3 cellular contexts compared by ENCODE assay signal in the genomic region with DNA sequence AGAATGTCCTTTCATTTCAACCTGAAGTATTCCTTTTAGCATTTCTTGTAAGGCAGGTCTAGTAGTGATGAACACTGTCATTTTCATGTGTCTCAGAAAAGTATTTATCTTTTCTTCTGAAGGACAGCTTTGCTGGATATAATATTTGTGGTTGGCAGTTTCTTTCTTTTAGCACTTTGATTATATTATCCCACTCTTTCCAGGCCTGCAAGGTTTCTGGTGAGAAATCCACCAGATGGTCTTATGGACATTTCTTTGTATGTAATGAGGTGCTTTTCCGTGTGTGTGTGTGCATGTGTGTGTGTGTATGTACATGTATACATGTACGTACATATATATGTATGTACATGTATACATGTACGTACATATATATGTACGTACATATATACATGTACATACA.
TF ChIP-seq lines count a peak whose summit lies in the region.

No MANE protein-coding gene starts in this region.

TF ChIP-seq in GM12891, 5 proteins besides CTCF, POLR2A, EP300 and RAD21:
- TF ChIP-seq POLR2AphosphoS5 (IDR thresholded peaks at IDR 0.05; ENCODE audit: low read depth, low read length) (no peak), POU2F2 (IDR thresholded peaks at IDR 0.05; ENCODE audit: low read depth, low read length) (no peak), PAX5 (IDR thresholded peaks at IDR 0.05; ENCODE audit: insufficient read depth, low read length, severe bottlenecking) (no peak), SPI1 (IDR thresholded peaks at IDR 0.05; ENCODE audit: low read depth, low read length) (no peak), TAF1 (IDR thresholded peaks at IDR 0.05; ENCODE audit: low read depth, low read length) (no peak)

TF ChIP-seq in HEK293, 187 proteins besides CTCF, POLR2A, EP300 and RAD21:
- TF ChIP-seq BCL11A (tag by site-specific recombination; IDR thresholded peaks at IDR 0.05; ENCODE audit: low read depth): no peak
- no peak for TF ChIP-seq ZNF24 (tag by site-specific recombination; IDR thresholded peaks at IDR 0.05)
- TF ChIP-seq, protein P1, sequence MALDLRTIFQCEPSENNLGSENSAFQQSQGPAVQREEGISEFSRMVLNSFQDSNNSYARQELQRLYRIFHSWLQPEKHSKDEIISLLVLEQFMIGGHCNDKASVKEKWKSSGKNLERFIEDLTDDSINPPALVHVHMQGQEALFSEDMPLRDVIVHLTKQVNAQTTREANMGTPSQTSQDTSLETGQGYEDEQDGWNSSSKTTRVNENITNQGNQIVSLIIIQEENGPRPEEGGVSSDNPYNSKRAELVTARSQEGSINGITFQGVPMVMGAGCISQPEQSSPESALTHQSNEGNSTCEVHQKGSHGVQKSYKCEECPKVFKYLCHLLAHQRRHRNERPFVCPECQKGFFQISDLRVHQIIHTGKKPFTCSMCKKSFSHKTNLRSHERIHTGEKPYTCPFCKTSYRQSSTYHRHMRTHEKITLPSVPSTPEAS (tag by site-specific recombination; IDR thresholded peaks at IDR 0.05): no peak
- TF ChIP-seq TRIM28 (IDR thresholded peaks at IDR 0.05; ENCODE audit: borderline replicate concordance, low read length): peak; percentile 92
- 0 out of 2 replicates have a peak, but pooled peaks have one; percentile 24 for TF ChIP-seq ZNF549 (tag by site-specific recombination; IDR thresholded peaks at IDR 0.05)
- TF ChIP-seq, protein P2, sequence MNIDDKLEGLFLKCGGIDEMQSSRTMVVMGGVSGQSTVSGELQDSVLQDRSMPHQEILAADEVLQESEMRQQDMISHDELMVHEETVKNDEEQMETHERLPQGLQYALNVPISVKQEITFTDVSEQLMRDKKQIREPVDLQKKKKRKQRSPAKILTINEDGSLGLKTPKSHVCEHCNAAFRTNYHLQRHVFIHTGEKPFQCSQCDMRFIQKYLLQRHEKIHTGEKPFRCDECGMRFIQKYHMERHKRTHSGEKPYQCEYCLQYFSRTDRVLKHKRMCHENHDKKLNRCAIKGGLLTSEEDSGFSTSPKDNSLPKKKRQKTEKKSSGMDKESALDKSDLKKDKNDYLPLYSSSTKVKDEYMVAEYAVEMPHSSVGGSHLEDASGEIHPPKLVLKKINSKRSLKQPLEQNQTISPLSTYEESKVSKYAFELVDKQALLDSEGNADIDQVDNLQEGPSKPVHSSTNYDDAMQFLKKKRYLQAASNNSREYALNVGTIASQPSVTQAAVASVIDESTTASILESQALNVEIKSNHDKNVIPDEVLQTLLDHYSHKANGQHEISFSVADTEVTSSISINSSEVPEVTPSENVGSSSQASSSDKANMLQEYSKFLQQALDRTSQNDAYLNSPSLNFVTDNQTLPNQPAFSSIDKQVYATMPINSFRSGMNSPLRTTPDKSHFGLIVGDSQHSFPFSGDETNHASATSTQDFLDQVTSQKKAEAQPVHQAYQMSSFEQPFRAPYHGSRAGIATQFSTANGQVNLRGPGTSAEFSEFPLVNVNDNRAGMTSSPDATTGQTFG (tag by site-specific recombination; IDR thresholded peaks at IDR 0.05; ENCODE audit: borderline replicate concordance): no peak
- TF ChIP-seq, protein P3, sequence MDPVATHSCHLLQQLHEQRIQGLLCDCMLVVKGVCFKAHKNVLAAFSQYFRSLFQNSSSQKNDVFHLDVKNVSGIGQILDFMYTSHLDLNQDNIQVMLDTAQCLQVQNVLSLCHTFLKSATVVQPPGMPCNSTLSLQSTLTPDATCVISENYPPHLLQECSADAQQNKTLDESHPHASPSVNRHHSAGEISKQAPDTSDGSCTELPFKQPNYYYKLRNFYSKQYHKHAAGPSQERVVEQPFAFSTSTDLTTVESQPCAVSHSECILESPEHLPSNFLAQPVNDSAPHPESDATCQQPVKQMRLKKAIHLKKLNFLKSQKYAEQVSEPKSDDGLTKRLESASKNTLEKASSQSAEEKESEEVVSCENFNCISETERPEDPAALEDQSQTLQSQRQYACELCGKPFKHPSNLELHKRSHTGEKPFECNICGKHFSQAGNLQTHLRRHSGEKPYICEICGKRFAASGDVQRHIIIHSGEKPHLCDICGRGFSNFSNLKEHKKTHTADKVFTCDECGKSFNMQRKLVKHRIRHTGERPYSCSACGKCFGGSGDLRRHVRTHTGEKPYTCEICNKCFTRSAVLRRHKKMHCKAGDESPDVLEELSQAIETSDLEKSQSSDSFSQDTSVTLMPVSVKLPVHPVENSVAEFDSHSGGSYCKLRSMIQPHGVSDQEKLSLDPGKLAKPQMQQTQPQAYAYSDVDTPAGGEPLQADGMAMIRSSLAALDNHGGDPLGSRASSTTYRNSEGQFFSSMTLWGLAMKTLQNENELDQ (tag by site-specific recombination; IDR thresholded peaks at IDR 0.05; ENCODE audit: low read depth): no peak
- TF ChIP-seq ZBTB1 (tag by site-specific recombination; IDR thresholded peaks at IDR 0.05): no peak
- no peak for TF ChIP-seq GLI2 (tag by site-specific recombination; IDR thresholded peaks at IDR 0.05; ENCODE audit: borderline replicate concordance, low read depth)
- no peak for TF ChIP-seq HOXD13 (CRISPR knock-in tag; IDR thresholded peaks at IDR 0.05; ENCODE audit: borderline replicate concordance)
- peak; percentile 98 for TF ChIP-seq SETDB1 (IDR thresholded peaks at IDR 0.05; ENCODE audit: insufficient read length, low read length)
TF ChIP-seq in HEK293: peak in this region for 3.

TF ChIP-seq in GM12878, 131 proteins besides CTCF, POLR2A, EP300 and RAD21:
- no peak for TF ChIP-seq RELA (IDR thresholded peaks at IDR 0.05; ENCODE audit: borderline replicate concordance, partially characterized antibody)
- no peak for TF ChIP-seq POLR2AphosphoS2 (IDR thresholded peaks at IDR 0.05; ENCODE audit: low read depth, low read length)
- no peak for TF ChIP-seq FOXK2 (IDR thresholded peaks at IDR 0.05)
- TF ChIP-seq, protein P4, sequence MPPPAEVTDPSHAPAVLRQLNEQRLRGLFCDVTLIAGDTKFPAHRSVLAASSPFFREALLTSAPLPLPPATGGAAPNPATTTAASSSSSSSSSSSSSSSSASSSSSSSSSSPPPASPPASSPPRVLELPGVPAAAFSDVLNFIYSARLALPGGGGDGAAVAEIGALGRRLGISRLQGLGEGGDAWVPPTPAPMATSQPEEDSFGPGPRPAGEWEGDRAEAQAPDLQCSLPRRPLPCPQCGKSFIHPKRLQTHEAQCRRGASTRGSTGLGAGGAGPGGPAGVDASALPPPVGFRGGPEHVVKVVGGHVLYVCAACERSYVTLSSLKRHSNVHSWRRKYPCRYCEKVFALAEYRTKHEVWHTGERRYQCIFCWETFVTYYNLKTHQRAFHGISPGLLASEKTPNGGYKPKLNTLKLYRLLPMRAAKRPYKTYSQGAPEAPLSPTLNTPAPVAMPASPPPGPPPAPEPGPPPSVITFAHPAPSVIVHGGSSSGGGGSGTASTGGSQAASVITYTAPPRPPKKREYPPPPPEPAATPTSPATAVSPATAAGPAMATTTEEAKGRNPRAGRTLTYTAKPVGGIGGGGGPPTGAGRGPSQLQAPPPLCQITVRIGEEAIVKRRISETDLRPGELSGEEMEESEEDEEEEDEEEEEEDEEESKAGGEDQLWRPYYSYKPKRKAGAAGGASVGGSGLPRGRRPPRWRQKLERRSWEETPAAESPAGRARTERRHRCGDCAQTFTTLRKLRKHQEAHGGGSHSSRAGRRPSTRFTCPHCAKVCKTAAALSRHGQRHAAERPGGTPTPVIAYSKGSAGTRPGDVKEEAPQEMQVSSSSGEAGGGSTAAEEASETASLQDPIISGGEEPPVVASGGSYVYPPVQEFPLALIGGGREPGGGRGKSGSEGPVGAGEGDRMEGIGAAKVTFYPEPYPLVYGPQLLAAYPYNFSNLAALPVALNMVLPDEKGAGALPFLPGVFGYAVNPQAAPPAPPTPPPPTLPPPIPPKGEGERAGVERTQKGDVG (CRISPR knock-in tag; IDR thresholded peaks at IDR 0.05): no peak
- no peak for TF ChIP-seq NFIC (IDR thresholded peaks at IDR 0.05; ENCODE audit: low read depth, low read length)
- no peak for TF ChIP-seq ZNF217 (IDR thresholded peaks at IDR 0.05)
- no peak for TF ChIP-seq LARP7 (IDR thresholded peaks at IDR 0.05)
- no peak for TF ChIP-seq MTA3 (IDR thresholded peaks at IDR 0.05; ENCODE audit: borderline replicate concordance, low read length)
- TF ChIP-seq HDGF (IDR thresholded peaks at IDR 0.05): no peak
- no peak for TF ChIP-seq ZBED1 (IDR thresholded peaks at IDR 0.05; ENCODE audit: borderline replicate concordance)
- no peak for TF ChIP-seq STAT3 (IDR thresholded peaks at IDR 0.05; ENCODE audit: low read depth, low read length)
- TF ChIP-seq, protein P5, sequence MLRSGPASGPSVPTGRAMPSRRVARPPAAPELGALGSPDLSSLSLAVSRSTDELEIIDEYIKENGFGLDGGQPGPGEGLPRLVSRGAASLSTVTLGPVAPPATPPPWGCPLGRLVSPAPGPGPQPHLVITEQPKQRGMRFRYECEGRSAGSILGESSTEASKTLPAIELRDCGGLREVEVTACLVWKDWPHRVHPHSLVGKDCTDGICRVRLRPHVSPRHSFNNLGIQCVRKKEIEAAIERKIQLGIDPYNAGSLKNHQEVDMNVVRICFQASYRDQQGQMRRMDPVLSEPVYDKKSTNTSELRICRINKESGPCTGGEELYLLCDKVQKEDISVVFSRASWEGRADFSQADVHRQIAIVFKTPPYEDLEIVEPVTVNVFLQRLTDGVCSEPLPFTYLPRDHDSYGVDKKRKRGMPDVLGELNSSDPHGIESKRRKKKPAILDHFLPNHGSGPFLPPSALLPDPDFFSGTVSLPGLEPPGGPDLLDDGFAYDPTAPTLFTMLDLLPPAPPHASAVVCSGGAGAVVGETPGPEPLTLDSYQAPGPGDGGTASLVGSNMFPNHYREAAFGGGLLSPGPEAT (IDR thresholded peaks at IDR 0.05; ENCODE audit: low read depth): 0 out of 2 replicates have a peak, but pooled peaks have one; percentile 25
- no peak for TF ChIP-seq SREBF2 (IDR thresholded peaks at IDR 0.05; ENCODE audit: low read length)
- TF ChIP-seq RAD51 (IDR thresholded peaks at IDR 0.05): no peak
- TF ChIP-seq, protein P6, sequence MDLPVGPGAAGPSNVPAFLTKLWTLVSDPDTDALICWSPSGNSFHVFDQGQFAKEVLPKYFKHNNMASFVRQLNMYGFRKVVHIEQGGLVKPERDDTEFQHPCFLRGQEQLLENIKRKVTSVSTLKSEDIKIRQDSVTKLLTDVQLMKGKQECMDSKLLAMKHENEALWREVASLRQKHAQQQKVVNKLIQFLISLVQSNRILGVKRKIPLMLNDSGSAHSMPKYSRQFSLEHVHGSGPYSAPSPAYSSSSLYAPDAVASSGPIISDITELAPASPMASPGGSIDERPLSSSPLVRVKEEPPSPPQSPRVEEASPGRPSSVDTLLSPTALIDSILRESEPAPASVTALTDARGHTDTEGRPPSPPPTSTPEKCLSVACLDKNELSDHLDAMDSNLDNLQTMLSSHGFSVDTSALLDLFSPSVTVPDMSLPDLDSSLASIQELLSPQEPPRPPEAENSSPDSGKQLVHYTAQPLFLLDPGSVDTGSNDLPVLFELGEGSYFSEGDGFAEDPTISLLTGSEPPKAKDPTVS (IDR thresholded peaks at IDR 0.05; ENCODE audit: low read depth, low read length): no peak
- TF ChIP-seq MEF2B (IDR thresholded peaks at IDR 0.05; ENCODE audit: partially characterized antibody, poor library complexity, severe bottlenecking): no peak
- TF ChIP-seq, protein P7, sequence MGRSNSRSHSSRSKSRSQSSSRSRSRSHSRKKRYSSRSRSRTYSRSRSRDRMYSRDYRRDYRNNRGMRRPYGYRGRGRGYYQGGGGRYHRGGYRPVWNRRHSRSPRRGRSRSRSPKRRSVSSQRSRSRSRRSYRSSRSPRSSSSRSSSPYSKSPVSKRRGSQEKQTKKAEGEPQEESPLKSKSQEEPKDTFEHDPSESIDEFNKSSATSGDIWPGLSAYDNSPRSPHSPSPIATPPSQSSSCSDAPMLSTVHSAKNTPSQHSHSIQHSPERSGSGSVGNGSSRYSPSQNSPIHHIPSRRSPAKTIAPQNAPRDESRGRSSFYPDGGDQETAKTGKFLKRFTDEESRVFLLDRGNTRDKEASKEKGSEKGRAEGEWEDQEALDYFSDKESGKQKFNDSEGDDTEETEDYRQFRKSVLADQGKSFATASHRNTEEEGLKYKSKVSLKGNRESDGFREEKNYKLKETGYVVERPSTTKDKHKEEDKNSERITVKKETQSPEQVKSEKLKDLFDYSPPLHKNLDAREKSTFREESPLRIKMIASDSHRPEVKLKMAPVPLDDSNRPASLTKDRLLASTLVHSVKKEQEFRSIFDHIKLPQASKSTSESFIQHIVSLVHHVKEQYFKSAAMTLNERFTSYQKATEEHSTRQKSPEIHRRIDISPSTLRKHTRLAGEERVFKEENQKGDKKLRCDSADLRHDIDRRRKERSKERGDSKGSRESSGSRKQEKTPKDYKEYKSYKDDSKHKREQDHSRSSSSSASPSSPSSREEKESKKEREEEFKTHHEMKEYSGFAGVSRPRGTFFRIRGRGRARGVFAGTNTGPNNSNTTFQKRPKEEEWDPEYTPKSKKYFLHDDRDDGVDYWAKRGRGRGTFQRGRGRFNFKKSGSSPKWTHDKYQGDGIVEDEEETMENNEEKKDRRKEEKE (IDR thresholded peaks at IDR 0.05): no peak
- TF ChIP-seq ZNF274 (IDR thresholded peaks at IDR 0.05; ENCODE audit: insufficient read depth, insufficient read length): no peak
- TF ChIP-seq KLF5 (IDR thresholded peaks at IDR 0.05; ENCODE audit: partially characterized antibody): peak; percentile 48
- peak; percentile 60; the same call in 1 of the 2 replicates for TF ChIP-seq CBX5 (IDR thresholded peaks at IDR 0.05; ENCODE audit: low read depth)
- TF ChIP-seq IRF4 (IDR thresholded peaks at IDR 0.05; ENCODE audit: low read depth, low read length): no peak
- TF ChIP-seq NR2C1 (IDR thresholded peaks at IDR 0.05): no peak
- TF ChIP-seq, protein P8, sequence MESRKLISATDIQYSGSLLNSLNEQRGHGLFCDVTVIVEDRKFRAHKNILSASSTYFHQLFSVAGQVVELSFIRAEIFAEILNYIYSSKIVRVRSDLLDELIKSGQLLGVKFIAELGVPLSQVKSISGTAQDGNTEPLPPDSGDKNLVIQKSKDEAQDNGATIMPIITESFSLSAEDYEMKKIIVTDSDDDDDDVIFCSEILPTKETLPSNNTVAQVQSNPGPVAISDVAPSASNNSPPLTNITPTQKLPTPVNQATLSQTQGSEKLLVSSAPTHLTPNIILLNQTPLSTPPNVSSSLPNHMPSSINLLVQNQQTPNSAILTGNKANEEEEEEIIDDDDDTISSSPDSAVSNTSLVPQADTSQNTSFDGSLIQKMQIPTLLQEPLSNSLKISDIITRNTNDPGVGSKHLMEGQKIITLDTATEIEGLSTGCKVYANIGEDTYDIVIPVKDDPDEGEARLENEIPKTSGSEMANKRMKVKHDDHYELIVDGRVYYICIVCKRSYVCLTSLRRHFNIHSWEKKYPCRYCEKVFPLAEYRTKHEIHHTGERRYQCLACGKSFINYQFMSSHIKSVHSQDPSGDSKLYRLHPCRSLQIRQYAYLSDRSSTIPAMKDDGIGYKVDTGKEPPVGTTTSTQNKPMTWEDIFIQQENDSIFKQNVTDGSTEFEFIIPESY (IDR thresholded peaks at IDR 0.05): no peak
